8 cellular contexts compared by ENCODE assay signal in genomic region chr10:11145498-11145855, GRCh38.
DNase-seq lines count a peak whose midpoint lies in the region; ATAC-seq and TF ChIP-seq lines count a peak whose summit lies in the region.

No MANE protein-coding gene starts in this region.

- H3K9me3 Mint-ChIP-seq in naive thymus-derived CD8-positive, alpha-beta T cell = no peaks in the 10 kb centered on the region

- H3K4me3 Mint-ChIP-seq in naive thymus-derived CD8-positive, alpha-beta T cell = peak overlapping the region; percentile 67 to 87 (median 78)

- peak; percentile 71 for ATAC-seq in HG02571 (IDR thresholded peaks at IDR 0.05; ENCODE audit: unreplicated experiment)
- ATAC-seq in naive thymus-derived CD8-positive, alpha-beta T cell = peak; percentile 60 to 61

- DNase-seq in NAMALWA (ENCODE audit: low spot score) (peak; percentile 58), DMS 273 treated with DMSO at 0.1 percent for 48 hours (lab: John Stamatoyannopoulos, UW) (no peak), NCI-H82 (lab: John Stamatoyannopoulos, UW) (no peak), KG1 (lab: John Stamatoyannopoulos, UW) (no peak)
- DNase-seq in activated naive CD4-positive, alpha-beta T cell (lab: John Stamatoyannopoulos, UW) = peak in 3 of 4 experiments; percentile 7 to 48 (median 20)
- DNase-seq in naive thymus-derived CD8-positive, alpha-beta T cell = peak; percentile 38 to 84 (median 70)

- peak overlapping the region in 9 of 10 donors; percentile 96 to 100 (median 98) for H3K27ac Mint-ChIP-seq in naive thymus-derived CD8-positive, alpha-beta T cell

- POLR2A ChIA-PET in naive thymus-derived CD8-positive, alpha-beta T cell (lab: Charles Lee) = interaction anchor here (0.8 to 24.2 kb wide), 5 partner anchors 14 to 81 kb away, joined by 4 to 970 read pairs (median 12); no protein-coding TSS in a partner anchor

- TF ChIP-seq POLR2A in GM15510 (IDR thresholded peaks at IDR 0.05; ENCODE audit: borderline replicate concordance, extremely low read depth, insufficient read length) = peak; percentile 28

- no peaks in the 10 kb centered on the region for H3K27me3 Mint-ChIP-seq in naive thymus-derived CD8-positive, alpha-beta T cell

- no peaks in the 10 kb centered on the region for H3K36me3 Mint-ChIP-seq in naive thymus-derived CD8-positive, alpha-beta T cell

- H3K4me1 Mint-ChIP-seq in naive thymus-derived CD8-positive, alpha-beta T cell = peaks cover 55 to 97% (median 97%) of the 10 kb centered on the region in 4 donors

Comparison
In these comparisons a context has a peak if more than half of its experiments do, and no peak if none do; other contexts are left out.
1. DNase-seq: peak in NAMALWA (single experiment), activated naive CD4-positive, alpha-beta T cell (3 of 4) and naive thymus-derived CD8-positive, alpha-beta T cell (10 of 10); none in DMS 273 treated with DMSO at 0.1 percent for 48 hours (single experiment), NCI-H82 (single experiment) and KG1 (single experiment).